8 cellular contexts compared by ENCODE assay signal in genomic region chr5:178232920-178233429, GRCh38. TPM values are rescaled to one million over a fixed set of nuclear protein-coding genes. Genes with fewer than 3 reads are reported as not detected.
DNase-seq lines count a peak whose midpoint lies in the region; ATAC-seq and TF ChIP-seq lines count a peak whose summit lies in the region.

No MANE protein-coding gene starts in this region.

- H3K27ac Mint-ChIP-seq in central memory CD8-positive, alpha-beta T cell (ENCODE audit: low read depth) = peak overlapping the region; percentile 76
- H3K27ac Mint-ChIP-seq in natural killer cell treated with Interleukin-12 subunit alpha and Interleukin-12 subunit beta and Interleukin-15 and Interleukin-18, amount 100 ng/mL, for 72 hours = peak overlapping the region; percentile 62 to 72

- no peak for TF ChIP-seq CTCF in C4-2B (conservative IDR thresholded peaks at IDR 0.05)

- H3K27me3 Mint-ChIP-seq in central memory CD8-positive, alpha-beta T cell = no peaks in the 10 kb centered on the region
- H3K27me3 Mint-ChIP-seq in natural killer cell treated with Interleukin-12 subunit alpha and Interleukin-12 subunit beta and Interleukin-15 and Interleukin-18, amount 100 ng/mL, for 72 hours = no peaks in the 10 kb centered on the region

- H3K4me1 Mint-ChIP-seq in central memory CD8-positive, alpha-beta T cell = peaks cover 57% of the 10 kb centered on the region
- peaks cover 54 to 56% of the 10 kb centered on the region in 2 donors for H3K4me1 Mint-ChIP-seq in natural killer cell treated with Interleukin-12 subunit alpha and Interleukin-12 subunit beta and Interleukin-15 and Interleukin-18, amount 100 ng/mL, for 72 hours (ENCODE audit: low read depth in 2 of 2)

- ATAC-seq in HG03457 (IDR thresholded peaks at IDR 0.05; ENCODE audit: unreplicated experiment) (peak; percentile 7), GM21381 (IDR thresholded peaks at IDR 0.05; ENCODE audit: unreplicated experiment) (no peak), HG03565 (IDR thresholded peaks at IDR 0.05; ENCODE audit: unreplicated experiment) (no peak)
- peak; percentile 10 for ATAC-seq in central memory CD8-positive, alpha-beta T cell (replicated peaks; ENCODE audit: extremely low read depth, poor library complexity, severe bottlenecking)
- no peak for ATAC-seq in natural killer cell treated with Interleukin-12 subunit alpha and Interleukin-12 subunit beta and Interleukin-15 and Interleukin-18, amount 100 ng/mL, for 72 hours

- no peaks in the 10 kb centered on the region for H3K9me3 Mint-ChIP-seq in central memory CD8-positive, alpha-beta T cell
- H3K9me3 Mint-ChIP-seq in natural killer cell treated with Interleukin-12 subunit alpha and Interleukin-12 subunit beta and Interleukin-15 and Interleukin-18, amount 100 ng/mL, for 72 hours = no peaks in the 10 kb centered on the region

- H3K36me3 Mint-ChIP-seq in central memory CD8-positive, alpha-beta T cell (ENCODE audit: insufficient read depth) = peaks cover 27% of the 10 kb centered on the region
- peaks cover 7% of the 10 kb centered on the region for H3K36me3 Mint-ChIP-seq in natural killer cell treated with Interleukin-12 subunit alpha and Interleukin-12 subunit beta and Interleukin-15 and Interleukin-18, amount 100 ng/mL, for 72 hours

- peak overlapping the region; percentile 88 for H3K27ac ChIP-seq in C4-2B

- peak overlapping the region; percentile 76 for H3K4me3 Mint-ChIP-seq in central memory CD8-positive, alpha-beta T cell
- peak overlapping the region; percentile 66 for H3K4me3 Mint-ChIP-seq in natural killer cell treated with Interleukin-12 subunit alpha and Interleukin-12 subunit beta and Interleukin-15 and Interleukin-18, amount 100 ng/mL, for 72 hours

- no peak for DNase-seq in central memory CD8-positive, alpha-beta T cell (ENCODE audit: low spot score in 2 of 2)
- DNase-seq in natural killer cell treated with Interleukin-12 subunit alpha and Interleukin-12 subunit beta and Interleukin-15 and Interleukin-18, amount 100 ng/mL, for 72 hours (ENCODE audit: low spot score) = no peak
- DNase-seq in epidermal melanocyte (ENCODE audit: insufficient read length, low spot score) (no peak), RPMI8226 (no peak)

RNA-seq across cellular contexts. Expression of gene PHYKPL, which starts 0.4 kb away (rescaled TPM):
- total RNA-seq in natural killer cell treated with Interleukin-12 subunit alpha and Interleukin-12 subunit beta and Interleukin-15 and Interleukin-18, amount 100 ng/mL, for 72 hours = 100 to 1,000 TPM; 133 to 191 TPM

RNA-seq across cellular contexts. Expression of gene HNRNPAB, which starts 28.6 kb away (rescaled TPM):
- 100 to 1,000 TPM; 314 to 481 TPM for total RNA-seq in natural killer cell treated with Interleukin-12 subunit alpha and Interleukin-12 subunit beta and Interleukin-15 and Interleukin-18, amount 100 ng/mL, for 72 hours

RNA-seq across cellular contexts. Expression of gene GMCL2, which starts 45.8 kb away (rescaled TPM):
- total RNA-seq in natural killer cell treated with Interleukin-12 subunit alpha and Interleukin-12 subunit beta and Interleukin-15 and Interleukin-18, amount 100 ng/mL, for 72 hours = not detected

Comparison
In these comparisons a context has a peak if more than half of its experiments do, and no peak if none do; other contexts are left out.
1. ATAC-seq: peak in HG03457 (single experiment) and central memory CD8-positive, alpha-beta T cell (single experiment); none in natural killer cell treated with Interleukin-12 subunit alpha and Interleukin-12 subunit beta and Interleukin-15 and Interleukin-18, amount 100 ng/mL, for 72 hours (0 of 2), GM21381 (single experiment) and HG03565 (single experiment).